In the genomic region with DNA sequence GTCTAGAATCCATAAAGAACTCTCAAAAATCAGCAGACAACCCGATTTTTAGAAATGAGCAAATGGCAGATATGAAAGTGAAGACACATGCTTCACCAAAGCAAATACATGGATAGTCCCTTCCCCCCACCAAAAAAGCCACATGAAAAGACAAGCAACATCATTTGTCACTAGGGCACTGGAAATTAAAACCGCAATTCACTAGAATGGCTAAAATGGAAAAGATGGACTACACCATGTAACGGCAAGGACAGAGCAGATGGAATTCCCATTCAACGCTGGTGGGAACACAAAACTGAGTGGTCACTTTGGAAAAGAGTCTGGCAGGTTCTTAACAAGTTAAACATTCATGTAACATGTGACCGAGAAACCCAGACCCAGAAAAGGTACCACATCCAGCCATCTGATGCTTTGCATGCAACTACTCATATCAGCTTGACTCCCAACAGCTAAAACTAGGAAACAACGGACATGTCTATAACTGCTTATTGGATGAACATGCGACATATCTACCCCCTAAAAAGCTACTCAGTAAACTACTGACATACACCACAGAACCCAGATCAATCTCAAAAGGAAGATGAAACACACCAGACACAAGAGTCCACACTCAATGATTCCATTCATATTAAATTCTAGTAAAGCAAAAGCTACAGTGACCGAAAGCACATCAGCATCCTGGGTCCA, we compare ENCODE assay signal across 19 cellular contexts.
DNase-seq lines count a peak whose midpoint lies in the region; ATAC-seq and TF ChIP-seq lines count a peak whose summit lies in the region.
"Had no signal": no experiment of that assay in that cellular context is flagged by ENCODE, and none has a peak within 500 bp of the region (broad histone marks: within the 10 kb centered on the region; RNA-seq: fewer than 3 reads in every experiment).

No MANE protein-coding gene starts in this region.

- peaks cover 100% of the 10 kb centered on the region for H3K79me2 ChIP-seq in KMS-11 (ENCODE audit: insufficient read depth, low read depth)

- H3K27ac ChIP-seq in CD8-positive, alpha-beta T cell (ENCODE audit: low read depth, low read length) = no peak overlapping the region
- H3K27ac ChIP-seq in KMS-11 = no peak overlapping the region
- H3K27ac ChIP-seq: C4-2B, colonic mucosa, neural progenitor cell, right lobe of liver, SJCRH30, uterus had no signal

- no peaks in the 10 kb centered on the region for H3K27me3 Mint-ChIP-seq in CD8-positive, alpha-beta T cell (ENCODE audit: low read depth)
- no peaks in the 10 kb centered on the region for H3K27me3 Mint-ChIP-seq in activated T-helper 17 cell treated with anti-CD3 and anti-CD28 coated beads, Interleukin-2, amount 50 U/mL, for 72 hours
- H3K27me3 Mint-ChIP-seq in natural killer cell treated with Interleukin-12 subunit alpha and Interleukin-12 subunit beta and Interleukin-15 and Interleukin-18, amount 100 ng/mL, for 72 hours = no peaks in the 10 kb centered on the region
- H3K27me3 Mint-ChIP-seq: memory B cell had no signal

- peaks cover 5% of the 10 kb centered on the region for H3K36me3 ChIP-seq in CD8-positive, alpha-beta T cell (ENCODE audit: insufficient read depth, low read length)
- no peaks in the 10 kb centered on the region for H3K36me3 ChIP-seq in KMS-11 (ENCODE audit: insufficient read depth)
- H3K36me3 ChIP-seq: colonic mucosa, neural progenitor cell, right lobe of liver, uterus had no signal

- no peak for TF ChIP-seq CTCF in CD8-positive, alpha-beta T cell (IDR thresholded peaks at IDR 0.05)
- no peak for TF ChIP-seq CTCF in KMS-11 (conservative IDR thresholded peaks at IDR 0.05; ENCODE audit: low read depth, low read length)

- no peak overlapping the region for H2AFZ ChIP-seq in KMS-11 (ENCODE audit: low read depth)
- H2AFZ ChIP-seq: neural progenitor cell had no signal

- H3K9me3 Mint-ChIP-seq in CD8-positive, alpha-beta T cell = no peaks in the 10 kb centered on the region
- H3K9me3 Mint-ChIP-seq in activated T-helper 17 cell treated with anti-CD3 and anti-CD28 coated beads, Interleukin-2, amount 50 U/mL, for 72 hours = no peaks in the 10 kb centered on the region
- H3K9me3 Mint-ChIP-seq in natural killer cell treated with Interleukin-12 subunit alpha and Interleukin-12 subunit beta and Interleukin-15 and Interleukin-18, amount 100 ng/mL, for 72 hours = no peaks in the 10 kb centered on the region
- H3K9me3 Mint-ChIP-seq: memory B cell, neural progenitor cell had no signal

- peaks cover 80% of the 10 kb centered on the region for H4K20me1 ChIP-seq in KMS-11 (ENCODE audit: insufficient read depth)

- H3K4me2 ChIP-seq in KMS-11 = peak overlapping the region; percentile 22; the same call in 1 of the 2 replicates
- H3K4me2 ChIP-seq: neural progenitor cell had no signal

- H3K4me3 ChIP-seq in CD8-positive, alpha-beta T cell (ENCODE audit: low read depth, low read length) = no peak overlapping the region
- H3K4me3 ChIP-seq in KMS-11 (IDR thresholded peaks at IDR 0.05; ENCODE audit: insufficient read depth, low read depth, low read length) = no peak overlapping the region
- H3K4me3 ChIP-seq: colonic mucosa, neural progenitor cell, right lobe of liver, SJCRH30, uterus had no signal

- peak overlapping the region; percentile 10 for H3K27ac Mint-ChIP-seq in CD8-positive, alpha-beta T cell
- peak overlapping the region; percentile 86 for H3K27ac Mint-ChIP-seq in activated T-helper 17 cell treated with anti-CD3 and anti-CD28 coated beads, Interleukin-2, amount 50 U/mL, for 72 hours
- peak overlapping the region; percentile 3 to 47 for H3K27ac Mint-ChIP-seq in natural killer cell treated with Interleukin-12 subunit alpha and Interleukin-12 subunit beta and Interleukin-15 and Interleukin-18, amount 100 ng/mL, for 72 hours
- H3K27ac Mint-ChIP-seq: memory B cell, neural progenitor cell had no signal

- intact Hi-C loops in CD8-positive, alpha-beta T cell (cut with DNase I, micrococcal nuclease) = loop anchor here in 1 of 2 experiments (5.0 kb wide), 1 partner anchor 38 kb away; no protein-coding TSS in a partner anchor

- peak; percentile 35 for ATAC-seq in CD8-positive, alpha-beta T cell
- peak; percentile 55 for ATAC-seq in activated T-helper 17 cell treated with anti-CD3 and anti-CD28 coated beads, Interleukin-2, amount 50 U/mL, for 72 hours (replicated peaks)
- ATAC-seq in natural killer cell treated with Interleukin-12 subunit alpha and Interleukin-12 subunit beta and Interleukin-15 and Interleukin-18, amount 100 ng/mL, for 72 hours = no peak
- ATAC-seq in GM18870 (IDR thresholded peaks at IDR 0.05; ENCODE audit: unreplicated experiment) (no peak), HG02759 (IDR thresholded peaks at IDR 0.05; ENCODE audit: unreplicated experiment) (no peak)
- ATAC-seq: right lobe of liver had no signal

- peaks cover 73% of the 10 kb centered on the region for H3K4me1 ChIP-seq in CD8-positive, alpha-beta T cell (ENCODE audit: insufficient read depth, low read length)
- H3K4me1 ChIP-seq in KMS-11 (ENCODE audit: low read depth, poor library complexity, severe bottlenecking) = peaks cover 26% of the 10 kb centered on the region

- no peak overlapping the region for H3K9ac ChIP-seq in KMS-11
- H3K9ac ChIP-seq: neural progenitor cell had no signal

- H3K36me3 Mint-ChIP-seq in CD8-positive, alpha-beta T cell = peaks cover 41% of the 10 kb centered on the region
- H3K36me3 Mint-ChIP-seq in activated T-helper 17 cell treated with anti-CD3 and anti-CD28 coated beads, Interleukin-2, amount 50 U/mL, for 72 hours (ENCODE audit: low read depth) = peaks cover 51% of the 10 kb centered on the region
- no peaks in the 10 kb centered on the region for H3K36me3 Mint-ChIP-seq in natural killer cell treated with Interleukin-12 subunit alpha and Interleukin-12 subunit beta and Interleukin-15 and Interleukin-18, amount 100 ng/mL, for 72 hours

- H3K4me3 Mint-ChIP-seq in CD8-positive, alpha-beta T cell = peak overlapping the region; percentile 16
- peak overlapping the region; percentile 57 for H3K4me3 Mint-ChIP-seq in activated T-helper 17 cell treated with anti-CD3 and anti-CD28 coated beads, Interleukin-2, amount 50 U/mL, for 72 hours
- H3K4me3 Mint-ChIP-seq in natural killer cell treated with Interleukin-12 subunit alpha and Interleukin-12 subunit beta and Interleukin-15 and Interleukin-18, amount 100 ng/mL, for 72 hours = peak overlapping the region; percentile 16
- H3K4me3 Mint-ChIP-seq: memory B cell, neural progenitor cell had no signal

- peaks cover 89% of the 10 kb centered on the region for H3K4me1 Mint-ChIP-seq in CD8-positive, alpha-beta T cell (ENCODE audit: low read depth)
- H3K4me1 Mint-ChIP-seq in activated T-helper 17 cell treated with anti-CD3 and anti-CD28 coated beads, Interleukin-2, amount 50 U/mL, for 72 hours = peaks cover 55% of the 10 kb centered on the region
- peaks cover 68 to 81% of the 10 kb centered on the region in 2 donors for H3K4me1 Mint-ChIP-seq in natural killer cell treated with Interleukin-12 subunit alpha and Interleukin-12 subunit beta and Interleukin-15 and Interleukin-18, amount 100 ng/mL, for 72 hours (ENCODE audit: low read depth in 2 of 2)

- no peaks in the 10 kb centered on the region for H3K27me3 ChIP-seq in CD8-positive, alpha-beta T cell (ENCODE audit: insufficient read depth, low read length)
- no peaks in the 10 kb centered on the region for H3K27me3 ChIP-seq in KMS-11 (ENCODE audit: insufficient read depth, low read depth)
- H3K27me3 ChIP-seq: colonic mucosa, neural progenitor cell, right lobe of liver, SJCRH30, uterus had no signal

- CTCF ChIA-PET in CD8-positive, alpha-beta T cell (lab: Charles Lee) = interaction anchor here (0.9 to 1.1 kb wide), 2 partner anchors 15 to 20 kb away, joined by 3 to 4 read pairs; no protein-coding TSS in a partner anchor

- POLR2A ChIA-PET in CD8-positive, alpha-beta T cell (lab: Charles Lee) = interaction anchor here (1.1 to 1.3 kb wide), 2 partner anchors 18 to 57 kb away, joined by 3 read pairs; no protein-coding TSS in a partner anchor

- DNase-seq in CD8-positive, alpha-beta T cell = no peak
- no peak for DNase-seq in natural killer cell treated with Interleukin-12 subunit alpha and Interleukin-12 subunit beta and Interleukin-15 and Interleukin-18, amount 100 ng/mL, for 72 hours (ENCODE audit: low spot score)
- no peak for DNase-seq in epidermal melanocyte (ENCODE audit: insufficient read length, low spot score)
- DNase-seq: colonic mucosa; erythroblast; H7; NCI-H1048; NCI-H2171; right lobe of liver; SJCRH30; stimulated activated CD4-positive, alpha-beta T cell treated with anti-CD3 and anti-CD28 coated beads, Interleukin-4, amount 100 ng/mL, for 1 hour; uterus had no signal

- H3K9me3 ChIP-seq in CD8-positive, alpha-beta T cell (ENCODE audit: low read length) = no peaks in the 10 kb centered on the region
- H3K9me3 ChIP-seq: colonic mucosa, right lobe of liver, SJCRH30, uterus had no signal

Comparison
In these comparisons a context has a peak if more than half of its experiments do, and no peak if none do; other contexts are left out.
1. ATAC-seq: peak in CD8-positive, alpha-beta T cell (single experiment) and activated T-helper 17 cell treated with anti-CD3 and anti-CD28 coated beads, Interleukin-2, amount 50 U/mL, for 72 hours (single experiment); none in natural killer cell treated with Interleukin-12 subunit alpha and Interleukin-12 subunit beta and Interleukin-15 and Interleukin-18, amount 100 ng/mL, for 72 hours (0 of 2), GM18870 (single experiment) and HG02759 (single experiment).
2. H3K27ac Mint-ChIP-seq: peak in every context shown above with its lines; median percentile 86 in activated T-helper 17 cell treated with anti-CD3 and anti-CD28 coated beads, Interleukin-2, amount 50 U/mL, for 72 hours; 25 in natural killer cell treated with Interleukin-12 subunit alpha and Interleukin-12 subunit beta and Interleukin-15 and Interleukin-18, amount 100 ng/mL, for 72 hours; 10 in CD8-positive, alpha-beta T cell.
3. Peak in every context shown above with its lines, with median percentiles within 50 percentile points of each other: H3K4me3 Mint-ChIP-seq.